Comparison of ENCODE assay signal across 1 cellular context in the genomic region with DNA sequence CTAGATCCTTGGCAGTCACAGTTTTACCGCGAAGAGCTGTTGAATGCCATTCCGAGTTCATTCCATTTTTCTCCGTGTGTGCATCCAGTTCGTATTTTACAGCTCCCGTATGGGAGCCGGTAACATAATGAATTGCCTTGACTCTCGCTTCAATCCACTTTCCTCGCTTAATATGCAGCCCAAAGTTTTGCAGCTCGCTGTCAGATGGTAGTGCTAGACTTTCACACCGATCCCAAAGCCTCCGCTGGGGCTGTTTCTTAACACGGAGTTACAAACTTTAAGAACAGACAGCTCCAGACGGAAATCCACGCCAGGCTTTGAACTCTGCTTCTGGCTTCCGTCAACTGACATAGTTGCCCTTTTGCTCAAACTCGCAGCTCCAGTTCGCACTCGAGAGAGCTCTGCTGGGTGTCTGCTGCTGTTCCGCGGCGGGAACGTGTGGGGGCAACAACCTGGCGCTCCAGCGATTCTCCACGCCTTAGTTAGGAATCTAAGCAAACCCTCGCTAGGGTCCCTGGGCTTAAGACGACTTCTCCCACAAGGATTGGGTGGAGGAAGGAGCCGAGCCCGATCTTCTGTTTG.
TF ChIP-seq lines count a peak whose summit lies in the region.

No MANE protein-coding gene starts in this region.

TF ChIP-seq in HepG2, 621 proteins besides CTCF, POLR2A, EP300 and RAD21 (continued from another document and continues in another):
- TF ChIP-seq HIVEP1 (CRISPR knock-in tag; IDR thresholded peaks at IDR 0.05) (no peak), PHF20 (CRISPR knock-in tag; IDR thresholded peaks at IDR 0.05) (peak; percentile 14; the same call in 1 of the 2 replicates), CCAR2 (optimal IDR thresholded peaks at IDR 0.05; ENCODE audit: low read depth, low read length) (no peak), BATF2 (CRISPR knock-in tag; IDR thresholded peaks at IDR 0.05) (no peak), THRA (CRISPR knock-in tag; IDR thresholded peaks at IDR 0.05; ENCODE audit: borderline replicate concordance) (peak; percentile 10), MTA3 (CRISPR knock-in tag; IDR thresholded peaks at IDR 0.05) (no peak), NFYC (CRISPR knock-in tag; IDR thresholded peaks at IDR 0.05) (no peak), ZNF484 (CRISPR knock-in tag; IDR thresholded peaks at IDR 0.05; ENCODE audit: borderline replicate concordance, low read depth) (no peak), EHMT2 (IDR thresholded peaks at IDR 0.05; ENCODE audit: borderline replicate concordance, low read depth, low read length) (no peak), DR1 (CRISPR knock-in tag; IDR thresholded peaks at IDR 0.05) (no peak), JARID2 (CRISPR knock-in tag; IDR thresholded peaks at IDR 0.05; ENCODE audit: insufficient replicate concordance) (no peak), ZNF605 (CRISPR knock-in tag; IDR thresholded peaks at IDR 0.05) (peak; percentile 83), ZKSCAN8 (CRISPR knock-in tag; IDR thresholded peaks at IDR 0.05; ENCODE audit: borderline replicate concordance) (no peak; the same call in 1 of the 2 replicates), NFE2L2 (IDR thresholded peaks at IDR 0.05; ENCODE audit: low read length) (no peak), PPARG (CRISPR knock-in tag; conservative IDR thresholded peaks at IDR 0.05) (peak; percentile 17; the same call in 1 of the 2 replicates), MED1 (CRISPR knock-in tag; IDR thresholded peaks at IDR 0.05) (0 out of 2 replicates have a peak, but pooled peaks have one; percentile 21), TFDP2 (CRISPR knock-in tag; IDR thresholded peaks at IDR 0.05) (peak; percentile 68), ZNF343 (CRISPR knock-in tag; IDR thresholded peaks at IDR 0.05) (no peak), SPEN (CRISPR knock-in tag; IDR thresholded peaks at IDR 0.05; ENCODE audit: low read depth) (peak; percentile 50; the same call in 1 of the 2 replicates), ZBTB40 (IDR thresholded peaks at IDR 0.05) (no peak), ZBTB40 (CRISPR knock-in tag; IDR thresholded peaks at IDR 0.05) (no peak), CREB1 (IDR thresholded peaks at IDR 0.05) (peak; percentile 54), CREB1 (CRISPR knock-in tag; IDR thresholded peaks at IDR 0.05) (peak; percentile 34; the same call in 1 of the 2 replicates), HOXA5 (CRISPR knock-in tag; IDR thresholded peaks at IDR 0.05) (peak; percentile 10; the same call in 1 of the 2 replicates), ZNF281 (CRISPR knock-in tag; IDR thresholded peaks at IDR 0.05; ENCODE audit: borderline replicate concordance) (no peak), ZNF784 (CRISPR knock-in tag; IDR thresholded peaks at IDR 0.05; ENCODE audit: borderline replicate concordance) (no peak), KLF6 (CRISPR knock-in tag; IDR thresholded peaks at IDR 0.05) (0 out of 2 replicates have a peak, but pooled peaks have one; percentile 40), SP140L (CRISPR knock-in tag; IDR thresholded peaks at IDR 0.05; ENCODE audit: borderline replicate concordance) (peak; percentile 28; the same call in 1 of the 2 replicates), ZNF124 (CRISPR knock-in tag; IDR thresholded peaks at IDR 0.05) (peak; percentile 19; the same call in 1 of the 2 replicates)
- TF ChIP-seq, protein P1, sequence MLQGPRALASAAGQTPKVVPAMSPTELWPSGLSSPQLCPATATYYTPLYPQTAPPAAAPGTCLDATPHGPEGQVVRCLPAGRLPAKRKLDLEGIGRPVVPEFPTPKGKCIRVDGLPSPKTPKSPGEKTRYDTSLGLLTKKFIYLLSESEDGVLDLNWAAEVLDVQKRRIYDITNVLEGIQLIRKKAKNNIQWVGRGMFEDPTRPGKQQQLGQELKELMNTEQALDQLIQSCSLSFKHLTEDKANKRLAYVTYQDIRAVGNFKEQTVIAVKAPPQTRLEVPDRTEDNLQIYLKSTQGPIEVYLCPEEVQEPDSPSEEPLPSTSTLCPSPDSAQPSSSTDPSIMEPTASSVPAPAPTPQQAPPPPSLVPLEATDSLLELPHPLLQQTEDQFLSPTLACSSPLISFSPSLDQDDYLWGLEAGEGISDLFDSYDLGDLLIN (CRISPR knock-in tag; IDR thresholded peaks at IDR 0.05; ENCODE audit: borderline replicate concordance), result no peak
- TF ChIP-seq, protein P2, sequence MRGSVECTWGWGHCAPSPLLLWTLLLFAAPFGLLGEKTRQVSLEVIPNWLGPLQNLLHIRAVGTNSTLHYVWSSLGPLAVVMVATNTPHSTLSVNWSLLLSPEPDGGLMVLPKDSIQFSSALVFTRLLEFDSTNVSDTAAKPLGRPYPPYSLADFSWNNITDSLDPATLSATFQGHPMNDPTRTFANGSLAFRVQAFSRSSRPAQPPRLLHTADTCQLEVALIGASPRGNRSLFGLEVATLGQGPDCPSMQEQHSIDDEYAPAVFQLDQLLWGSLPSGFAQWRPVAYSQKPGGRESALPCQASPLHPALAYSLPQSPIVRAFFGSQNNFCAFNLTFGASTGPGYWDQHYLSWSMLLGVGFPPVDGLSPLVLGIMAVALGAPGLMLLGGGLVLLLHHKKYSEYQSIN (CRISPR knock-in tag; IDR thresholded peaks at IDR 0.05; ENCODE audit: borderline replicate concordance), result no peak
- TF ChIP-seq, protein P3, sequence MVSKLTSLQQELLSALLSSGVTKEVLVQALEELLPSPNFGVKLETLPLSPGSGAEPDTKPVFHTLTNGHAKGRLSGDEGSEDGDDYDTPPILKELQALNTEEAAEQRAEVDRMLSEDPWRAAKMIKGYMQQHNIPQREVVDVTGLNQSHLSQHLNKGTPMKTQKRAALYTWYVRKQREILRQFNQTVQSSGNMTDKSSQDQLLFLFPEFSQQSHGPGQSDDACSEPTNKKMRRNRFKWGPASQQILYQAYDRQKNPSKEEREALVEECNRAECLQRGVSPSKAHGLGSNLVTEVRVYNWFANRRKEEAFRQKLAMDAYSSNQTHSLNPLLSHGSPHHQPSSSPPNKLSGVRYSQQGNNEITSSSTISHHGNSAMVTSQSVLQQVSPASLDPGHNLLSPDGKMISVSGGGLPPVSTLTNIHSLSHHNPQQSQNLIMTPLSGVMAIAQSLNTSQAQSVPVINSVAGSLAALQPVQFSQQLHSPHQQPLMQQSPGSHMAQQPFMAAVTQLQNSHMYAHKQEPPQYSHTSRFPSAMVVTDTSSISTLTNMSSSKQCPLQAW (CRISPR knock-in tag; IDR thresholded peaks at IDR 0.05), result no peak; the same call in 1 of the 2 replicates
- TF ChIP-seq, protein P4, sequence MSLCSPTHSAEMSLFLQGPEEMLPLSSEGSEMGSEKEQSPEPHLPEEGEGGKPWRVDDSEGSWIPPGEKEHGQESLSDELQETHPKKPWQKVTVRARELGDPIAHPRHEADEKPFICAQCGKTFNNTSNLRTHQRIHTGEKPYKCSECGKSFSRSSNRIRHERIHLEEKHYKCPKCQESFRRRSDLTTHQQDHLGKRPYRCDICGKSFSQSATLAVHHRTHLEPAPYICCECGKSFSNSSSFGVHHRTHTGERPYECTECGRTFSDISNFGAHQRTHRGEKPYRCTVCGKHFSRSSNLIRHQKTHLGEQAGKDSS (CRISPR knock-in tag; IDR thresholded peaks at IDR 0.05; ENCODE audit: borderline replicate concordance, low read depth), result no peak
